ENCODE assay signal across 10 cellular contexts in genomic region chr2:219578811-219579210, GRCh38. TPM values are rescaled to one million over a fixed set of nuclear protein-coding genes. Genes with fewer than 3 reads are reported as not detected.
DNase-seq lines count a peak whose midpoint lies in the region; ATAC-seq and TF ChIP-seq lines count a peak whose summit lies in the region.
"Had no signal": no experiment of that assay in that cellular context is flagged by ENCODE, and none has a peak within 500 bp of the region (broad histone marks: within the 10 kb centered on the region; RNA-seq: fewer than 3 reads in every experiment).

No MANE protein-coding gene starts in this region.

- no peak for TF ChIP-seq POLR2A in thyroid gland (IDR thresholded peaks at IDR 0.05)

- H3K36me3 ChIP-seq in thyroid gland, result no peaks in the 10 kb centered on the region
- H3K36me3 ChIP-seq: suprapubic skin had no signal

- intact Hi-C loops in thyroid gland (cut with DNase I), result no loop called here

- DNase-seq in NOMO-1 (lab: John Stamatoyannopoulos, UW; ENCODE audit: unreplicated experiment in 2 of 2), result peak; percentile 69 to 84
- peak; percentile 24 for DNase-seq in fibroblast of the aortic adventitia (ENCODE audit: low read depth)
- DNase-seq in thyroid gland, result no peak
- no peak for DNase-seq in SK-N-DZ (ENCODE audit: low spot score)
- DNase-seq in stimulated activated naive CD8-positive, alpha-beta T cell treated with anti-CD3 and anti-CD28 coated beads, Interleukin-15, Interleukin-2, amounts not matched to agents 100 U/mL and 50 U/mL, for 24 hours, result no peak
- DNase-seq: activated effector memory CD4-positive, alpha-beta T cell treated with Interleukin-2 at 50 U/mL for 16 hours; caudate nucleus; naive B cell; T-helper 1 cell had no signal

- WGBS in thyroid gland, 2 donors, result 82 to 85% methylated on average over 4 of the region's 4 CpGs

- ATAC-seq in stimulated activated naive CD8-positive, alpha-beta T cell treated with anti-CD3 and anti-CD28 coated beads, Interleukin-15, Interleukin-2, amounts not matched to agents 100 U/mL and 50 U/mL, for 24 hours, result no peak

- H3K4me1 ChIP-seq in thyroid gland, result peaks cover 54% of the 10 kb centered on the region in 2 donors

- H3K4me3 ChIP-seq in fibroblast of the aortic adventitia (ENCODE audit: low read depth, low read length) (no peak overlapping the region), thyroid gland (replicated peaks in 1 of 3) (no peak overlapping the region)
- H3K4me3 ChIP-seq: suprapubic skin had no signal

- H3K27me3 ChIP-seq in thyroid gland, result no peaks in the 10 kb centered on the region

- peak overlapping the region; percentile 86 to 93 (median 88) for H3K27ac ChIP-seq in thyroid gland
- H3K27ac ChIP-seq: suprapubic skin had no signal

- H3K9me3 ChIP-seq in thyroid gland, result no peaks in the 10 kb centered on the region
- H3K9me3 ChIP-seq: suprapubic skin had no signal

- no peak for TF ChIP-seq CTCF in fibroblast of the aortic adventitia (IDR thresholded peaks at IDR 0.05; ENCODE audit: insufficient read depth, low read length)
- TF ChIP-seq CTCF in thyroid gland (IDR thresholded peaks at IDR 0.05), result no peak

RNA-seq across cellular contexts. Expression of gene INHA, which starts 6.7 kb away (rescaled TPM):
- total RNA-seq in fibroblast of the aortic adventitia (ENCODE audit: low replicate concordance) (0.18 and 2.0 TPM in 2 replicates), thyroid gland (1 to 10 TPM in 1 of 4 donors, under 1 TPM in 2, not detected in 1; 0.50 to 1.1 (median 0.81) TPM)
- polyA plus RNA-seq in SK-N-DZ (2014; cell fraction: cytosol; rRNA removed), result 1.8 and 3.3 TPM in 2 replicates
- 3.4 and 4.6 TPM in 2 replicates for polyA plus RNA-seq in SK-N-DZ (2014; cell fraction: nucleus; rRNA removed)

RNA-seq across cellular contexts. Expression of gene OBSL1, which starts 7.5 kb away (rescaled TPM):
- 39.2 and 90.4 TPM in 2 replicates for total RNA-seq in fibroblast of the aortic adventitia (ENCODE audit: low replicate concordance)
- total RNA-seq in thyroid gland, result 100 to 1,000 TPM; 142 to 200 (median 170) TPM
- 57.4 and 69.0 TPM in 2 replicates for polyA plus RNA-seq in SK-N-DZ (2014; cell fraction: cytosol; rRNA removed)
- 221 and 243 TPM in 2 replicates for polyA plus RNA-seq in SK-N-DZ (2014; cell fraction: nucleus; rRNA removed)

RNA-seq across cellular contexts. Expression of gene STK11IP, which starts 18.8 kb away (rescaled TPM):
- total RNA-seq in fibroblast of the aortic adventitia (ENCODE audit: low replicate concordance) (11.7 and 12.3 TPM in 2 replicates), thyroid gland (10 to 100 TPM; 14.6 to 25.0 (median 19.7) TPM)
- polyA plus RNA-seq in SK-N-DZ (2014; cell fraction: cytosol; rRNA removed), result 15.9 and 22.7 TPM in 2 replicates
- 144 and 145 TPM in 2 replicates for polyA plus RNA-seq in SK-N-DZ (2014; cell fraction: nucleus; rRNA removed)

RNA-seq across cellular contexts. Expression of gene TMEM198, which starts 35.0 kb away (rescaled TPM):
- total RNA-seq in fibroblast of the aortic adventitia (ENCODE audit: low replicate concordance) (1.1 and 2.8 TPM in 2 replicates), thyroid gland (10 to 100 TPM in 1 of 4 donors, 1 to 10 TPM in 3; 4.6 to 10.9 (median 5.4) TPM)
- 29.0 and 33.6 TPM in 2 replicates for polyA plus RNA-seq in SK-N-DZ (2014; cell fraction: cytosol; rRNA removed)
- 28.0 and 28.4 TPM in 2 replicates for polyA plus RNA-seq in SK-N-DZ (2014; cell fraction: nucleus; rRNA removed)

RNA-seq across cellular contexts. Expression of gene CHPF, which starts 35.2 kb away (rescaled TPM):
- total RNA-seq in fibroblast of the aortic adventitia (ENCODE audit: low replicate concordance), result 62.4 and 271 TPM in 2 replicates
- 100 to 1,000 TPM in 3 of 4 donors, 10 to 100 TPM in 1; 57.2 to 194 (median 141) TPM for total RNA-seq in thyroid gland
- 32.0 and 36.6 TPM in 2 replicates for polyA plus RNA-seq in SK-N-DZ (2014; cell fraction: cytosol; rRNA removed)
- 23.0 and 30.2 TPM in 2 replicates for polyA plus RNA-seq in SK-N-DZ (2014; cell fraction: nucleus; rRNA removed)

Comparison
In these comparisons a context has a peak if more than half of its experiments do, and no peak if none do; other contexts are left out.
1. DNase-seq: peak in NOMO-1 (2 of 2) and fibroblast of the aortic adventitia (single experiment); none in thyroid gland (0 of 2), SK-N-DZ (single experiment) and stimulated activated naive CD8-positive, alpha-beta T cell treated with anti-CD3 and anti-CD28 coated beads, Interleukin-15, Interleukin-2, amounts not matched to agents 100 U/mL and 50 U/mL, for 24 hours (single experiment).